In genomic region chr1:98355656-98356384, GRCh38 we compare ENCODE assay signal across 1 cellular context.
TF ChIP-seq lines count a peak whose summit lies in the region.

No MANE protein-coding gene starts in this region.

TF ChIP-seq in GM23338, 12 proteins besides CTCF, POLR2A, EP300 and RAD21 (continued from another document):
- TF ChIP-seq ZNF462 (CRISPR knock-in tag; IDR thresholded peaks at IDR 0.05): no peak
- no peak for TF ChIP-seq EZH2 (IDR thresholded peaks at IDR 0.05; ENCODE audit: low read depth, unreplicated experiment)
- TF ChIP-seq ZNF114 (CRISPR knock-in tag; IDR thresholded peaks at IDR 0.05): no peak
- no peak for TF ChIP-seq JUNB (IDR thresholded peaks at IDR 0.05; ENCODE audit: unreplicated experiment)
- TF ChIP-seq NANOG (IDR thresholded peaks at IDR 0.05; ENCODE audit: borderline replicate concordance): no peak
- TF ChIP-seq EZH2phosphoT487 (IDR thresholded peaks at IDR 0.05; ENCODE audit: unreplicated experiment): no peak
TF ChIP-seq in GM23338: peak in this region for 0.
